28 cellular contexts compared by ENCODE assay signal in the genomic region with DNA sequence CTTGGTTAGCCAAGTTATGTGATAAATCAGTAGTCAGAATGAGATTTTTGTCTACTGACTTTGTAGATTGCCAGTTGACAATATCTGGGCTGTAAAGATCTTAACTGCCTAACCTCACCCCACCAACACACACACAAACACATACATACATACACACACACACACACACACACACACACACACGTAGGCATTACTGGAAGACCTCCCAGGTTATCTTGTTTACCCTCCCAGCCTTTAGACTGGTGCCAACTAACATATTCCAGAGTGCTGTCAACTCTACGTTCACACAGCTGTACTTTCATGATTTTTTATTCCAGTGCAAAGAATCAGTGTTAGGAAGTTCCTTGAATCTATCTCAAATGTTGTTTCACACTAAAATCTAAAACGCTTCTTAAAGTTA. TPM values are rescaled to one million over a fixed set of nuclear protein-coding genes. Genes with fewer than 3 reads are reported as not detected.
DNase-seq lines count a peak whose midpoint lies in the region; ATAC-seq, FAIRE-seq and TF ChIP-seq lines count a peak whose summit lies in the region.
"Had no signal": no experiment of that assay in that cellular context is flagged by ENCODE, and none has a peak within 500 bp of the region (broad histone marks: within the 10 kb centered on the region; RNA-seq: fewer than 3 reads in every experiment).

No MANE protein-coding gene starts in this region.

- POLR2A ChIA-PET in HepG2 (lab: Yijun Ruan, JAX): no interaction called here
- POLR2A ChIA-PET in OCI-LY7 (lab: Charles Lee): interaction anchor here (0.7 kb wide), 1 partner anchor 231 kb away, joined by 4 read pairs; no protein-coding TSS in a partner anchor

- TF ChIP-seq EP300 in HepG2 (IDR thresholded peaks at IDR 0.05; ENCODE audit: low read depth in 2 of 2, low read length in 2 of 2) (no peak), HepG2 (CRISPR knock-in tag; IDR thresholded peaks at IDR 0.05; ENCODE audit: borderline replicate concordance) (no peak)

- H3K4me2 ChIP-seq in HepG2 (ENCODE audit: low read depth, low read length) (no peak overlapping the region), OCI-LY7 (ENCODE audit: low read length) (no peak overlapping the region)

- CTCF ChIA-PET in HepG2 (lab: Yijun Ruan, JAX; ENCODE audit: low intra/inter-chr PET ratio, low total read pairs): no interaction called here
- CTCF ChIA-PET in OCI-LY7 (lab: Charles Lee; ENCODE audit: unreplicated experiment): no interaction called here

- H3K4me1 ChIP-seq in right lobe of liver (no peaks in the 10 kb centered on the region), HepG2 (ENCODE audit: insufficient read depth, low read length) (no peaks in the 10 kb centered on the region), cardiac muscle cell (ENCODE audit: low read depth) (peaks cover 44% of the 10 kb centered on the region), mucosa of descending colon (ENCODE audit: low read depth) (no peaks in the 10 kb centered on the region), OCI-LY7 (ENCODE audit: insufficient read depth, low read length, poor library complexity, severe bottlenecking) (no peaks in the 10 kb centered on the region)
- H3K4me1 ChIP-seq: BE2C, parathyroid adenoma, upper lobe of left lung had no signal

- H3K4me3 ChIP-seq in right lobe of liver: no peak overlapping the region
- H3K4me3 ChIP-seq in HepG2 (replicated peaks in 1 of 3; ENCODE audit: insufficient read depth in 1 of 3, low read depth in 2 of 3, low read length in 3 of 3): no peak overlapping the region
- peak overlapping the region; percentile 2 for H3K4me3 ChIP-seq in cardiac muscle cell
- no peak overlapping the region for H3K4me3 ChIP-seq in mucosa of descending colon
- no peak overlapping the region for H3K4me3 ChIP-seq in OCI-LY7 (ENCODE audit: low read depth, low read length, poor library complexity, severe bottlenecking)
- H3K4me3 ChIP-seq: GM23248, upper lobe of left lung had no signal

- H3K79me2 ChIP-seq in HepG2 (ENCODE audit: insufficient read depth, low read length): no peaks in the 10 kb centered on the region
- H3K79me2 ChIP-seq in OCI-LY7 (ENCODE audit: insufficient read depth, low read depth, low read length): no peaks in the 10 kb centered on the region
- H3K79me2 ChIP-seq: parathyroid adenoma had no signal

- in situ Hi-C loops in HepG2 (cut with HindIII; ENCODE audit: extremely low pct_ligation_motif_present, low pct_unique_long_range_greater_than_20kb): loop anchor here (10.0 kb wide), 1 partner anchor 62 kb away; no protein-coding TSS in a partner anchor

- H4K20me1 ChIP-seq in HepG2 (ENCODE audit: insufficient read depth, low read length) (no peaks in the 10 kb centered on the region), OCI-LY7 (ENCODE audit: insufficient read depth, low read length) (no peaks in the 10 kb centered on the region)

- FAIRE-seq in HepG2 (lab: Jason Lieb, UNC): no peak
- FAIRE-seq: HTR-8/SVneo had no signal

- no peak for DNase-seq in right lobe of liver
- DNase-seq in HepG2 (ENCODE audit: low spot score): no peak
- DNase-seq in cardiac muscle cell (ENCODE audit: low read depth in 1 of 2, low spot score in 1 of 2): peak; percentile 21 to 88
- DNase-seq in mucosa of descending colon: peak in 1 of 3 donors; percentile 78
- no peak for DNase-seq in NCI-H128 (lab: John Stamatoyannopoulos, UW; ENCODE audit: unreplicated experiment)
- DNase-seq in OCI-LY7 (ENCODE audit: low spot score): no peak
- no peak for DNase-seq in NOMO-1 treated with DMSO at 0.1 percent for 48 hours (lab: John Stamatoyannopoulos, UW; ENCODE audit: unreplicated experiment)
- DNase-seq: anterior cingulate cortex; BE2C; caudate nucleus; dermis blood vessel endothelial cell; DMS53; GDM1; GM23248; NCI-H187 treated with DMSO at 0.1 percent for 48 hours; NCI-H774; SHP77; stimulated activated naive CD8-positive, alpha-beta T cell treated with anti-CD3 and anti-CD28 coated beads, Interleukin-15, amount 100 ng/mL, for 72 hours; upper lobe of left lung had no signal

- no peak for TF ChIP-seq RAD21 in HepG2 (CRISPR knock-in tag; IDR thresholded peaks at IDR 0.05)

- WGBS in right lobe of liver (ENCODE audit: insufficient coverage, low coverage, low lambda C conversion rate, missing lambda C conversion rate): 17% methylated on average over 3 of the region's 3 CpGs
- 5% methylated on average over 3 of the region's 3 CpGs for WGBS in HepG2 (ENCODE audit: low lambda C conversion rate)

- H3K27me3 ChIP-seq in right lobe of liver: no peaks in the 10 kb centered on the region
- H3K27me3 ChIP-seq in HepG2 (ENCODE audit: control insufficient read depth in 1 of 2, insufficient read depth in 2 of 2, low read length in 2 of 2): no peaks in the 10 kb centered on the region
- H3K27me3 ChIP-seq in cardiac muscle cell: no peaks in the 10 kb centered on the region
- H3K27me3 ChIP-seq: BE2C, upper lobe of left lung had no signal

- TF ChIP-seq POLR2A in right lobe of liver (IDR thresholded peaks at IDR 0.05): no peak
- TF ChIP-seq POLR2A in HepG2 (IDR thresholded peaks at IDR 0.05; ENCODE audit: insufficient read depth in 1 of 2, low read depth in 2 of 2, low read length in 2 of 2): no peak

- H3K9ac ChIP-seq in HepG2 (ENCODE audit: insufficient read depth, low read depth, low read length): no peak overlapping the region
- H3K9ac ChIP-seq: GM23248, parathyroid adenoma had no signal

- intact Hi-C loops in right lobe of liver (cut with DNase I) (no loop called here), HepG2 (cut with micrococcal nuclease; ENCODE audit: unreplicated experiment) (no loop called here), mucosa of descending colon (cut with DNase I, micrococcal nuclease) (no loop called here), OCI-LY7 (cut with micrococcal nuclease; ENCODE audit: unreplicated experiment) (no loop called here)

- BruUV-seq in HepG2 (replicated peaks; lab: Mats Ljungman, UMichigan) (no TSS peak), OCI-LY7 (replicated peaks; lab: Mats Ljungman, UMichigan) (no TSS peak)

- no peaks in the 10 kb centered on the region for H3K9me2 ChIP-seq in OCI-LY7 (ENCODE audit: insufficient read depth, low read length)

- H3K36me3 ChIP-seq in right lobe of liver (no peaks in the 10 kb centered on the region), HepG2 (replicated peaks in 1 of 2; ENCODE audit: control insufficient read depth in 1 of 2, insufficient read depth in 2 of 2, low read length in 2 of 2) (no peaks in the 10 kb centered on the region), cardiac muscle cell (no peaks in the 10 kb centered on the region), mucosa of descending colon (ENCODE audit: low read depth) (no peaks in the 10 kb centered on the region), OCI-LY7 (ENCODE audit: insufficient read depth, low read length) (no peaks in the 10 kb centered on the region)
- H3K36me3 ChIP-seq: BE2C, upper lobe of left lung had no signal

- ATAC-seq in right lobe of liver (peak in 3 of 4 donors; percentile 43 to 66 (median 61)), HepG2 (no peak), mucosa of descending colon (peak; percentile 80), GM21423 (IDR thresholded peaks at IDR 0.05; ENCODE audit: unreplicated experiment) (no peak)
- ATAC-seq: activated naive CD4-positive, alpha-beta T cell treated with anti-CD3 and anti-CD28 coated beads, Interleukin-2, amount 50 U/mL, for 72 hours; activated T-helper 17 cell treated with anti-CD3 and anti-CD28 coated beads, Interleukin-2, amount 50 U/mL, for 72 hours; natural killer cell treated with Interleukin-12 subunit alpha and Interleukin-12 subunit beta and Interleukin-15 and Interleukin-18, amount 100 ng/mL, for 72 hours; sciatic nerve; stimulated activated naive CD8-positive, alpha-beta T cell treated with anti-CD3 and anti-CD28 coated beads, Interleukin-15, amount 100 ng/mL, for 72 hours; WTC11 had no signal

- H3K9me3 ChIP-seq in right lobe of liver (no peaks in the 10 kb centered on the region), HepG2 (ENCODE audit: low read length) (no peaks in the 10 kb centered on the region), cardiac muscle cell (ENCODE audit: low read depth) (no peaks in the 10 kb centered on the region), mucosa of descending colon (no peaks in the 10 kb centered on the region), OCI-LY7 (ENCODE audit: low read length) (no peaks in the 10 kb centered on the region)
- H3K9me3 ChIP-seq: BE2C, upper lobe of left lung had no signal

- H2AFZ ChIP-seq in HepG2 (ENCODE audit: low read length): no peak overlapping the region
- H2AFZ ChIP-seq in OCI-LY7 (ENCODE audit: low read length): no peak overlapping the region
- H2AFZ ChIP-seq: GM23248, parathyroid adenoma had no signal

- H3K27ac ChIP-seq in right lobe of liver: no peak overlapping the region
- no peak overlapping the region for H3K27ac ChIP-seq in HepG2 (ENCODE audit: extremely low read length, insufficient read depth, low read length)
- H3K27ac ChIP-seq in cardiac muscle cell: peak overlapping the region; percentile 89
- H3K27ac ChIP-seq in OCI-LY7 (ENCODE audit: low read depth, low read length, poor library complexity, severe bottlenecking): no peak overlapping the region
- H3K27ac ChIP-seq: GM23248, parathyroid adenoma had no signal

- TF ChIP-seq CTCF in right lobe of liver (IDR thresholded peaks at IDR 0.05): no peak
- no peak for TF ChIP-seq CTCF in HepG2 (CRISPR knock-in tag; IDR thresholded peaks at IDR 0.05)
- no peak for TF ChIP-seq CTCF in cardiac muscle cell (IDR thresholded peaks at IDR 0.05; ENCODE audit: low read depth, low read length)
- TF ChIP-seq CTCF in mucosa of descending colon (IDR thresholded peaks at IDR 0.05): no peak
- no peak for TF ChIP-seq CTCF in OCI-LY7 (conservative IDR thresholded peaks at IDR 0.05; ENCODE audit: low read length)

RNA-seq across cellular contexts. Expression of a gene that starts 38.9 kb away (rescaled TPM):
- under 1 TPM; 0.18 to 0.95 (median 0.49) TPM for total RNA-seq in right lobe of liver
- not detected in 2 replicates for total RNA-seq in HepG2 (2016; rRNA removed; fragmentation: Illumina TruSeq; extraction: Trizol)
- not detected in 2 replicates for total RNA-seq in HepG2 (2016; cell fraction: cytosol; rRNA removed; fragmentation: Illumina TruSeq; extraction: Trizol; ENCODE audit: low read depth)
- not detected in 2 replicates for total RNA-seq in HepG2 (2016; cell fraction: insoluble cytoplasmic fraction; rRNA removed; fragmentation: Illumina TruSeq; extraction: Trizol)
- total RNA-seq in HepG2 (2016; cell fraction: membrane; rRNA removed; fragmentation: Illumina TruSeq; extraction: Trizol): not detected in 2 replicates
- not detected in 2 replicates for total RNA-seq in HepG2 (2016; cell fraction: nucleus; rRNA removed; fragmentation: Illumina TruSeq; extraction: Trizol)
- not detected in 2 replicates for polyA plus RNA-seq in HepG2 (2011; rRNA removed)
- not detected in 2 replicates for polyA plus RNA-seq in HepG2 (2011; cell fraction: cytosol; rRNA removed)
- polyA plus RNA-seq in HepG2 (2011; cell fraction: nucleus; rRNA removed): not detected in 2 replicates
- polyA plus RNA-seq in HepG2 (2012): not detected in 2 replicates
- not detected in 2 replicates for polyA plus RNA-seq in HepG2 (2016; cell fraction: cytosol; fragmentation: Illumina TruSeq; extraction: Trizol; ENCODE audit: low read depth)
- polyA plus RNA-seq in HepG2 (2016; cell fraction: insoluble cytoplasmic fraction; fragmentation: Illumina TruSeq; extraction: Trizol; ENCODE audit: low read depth): not detected in 2 replicates
- not detected in 2 replicates for polyA plus RNA-seq in HepG2 (2016; cell fraction: membrane; fragmentation: Illumina TruSeq; extraction: Trizol; ENCODE audit: low read depth)
- polyA plus RNA-seq in HepG2 (2016; cell fraction: nucleus; fragmentation: Illumina TruSeq; extraction: Trizol; ENCODE audit: insufficient read depth, low read depth): not detected in 2 replicates
- 21.4 TPM in 1 of 2 replicates, not detected in the other for polyA minus RNA-seq in HepG2 (2011; rRNA and poly(A)+ RNA removed; ENCODE audit: low replicate concordance)
- polyA minus RNA-seq in HepG2 (2011; cell fraction: cytosol; rRNA and poly(A)+ RNA removed): 0.10 and 0.18 TPM in 2 replicates
- polyA minus RNA-seq in HepG2 (2011; cell fraction: nucleus; rRNA and poly(A)+ RNA removed): 0.39 TPM in 1 of 2 replicates, not detected in the other
- 112 and 123 TPM in 2 replicates for total RNA-seq in cardiac muscle cell
- 127 and 155 TPM in 2 replicates for polyA plus RNA-seq in cardiac muscle cell
- 1 to 10 TPM; 1.6 to 3.4 (median 3.3) TPM for total RNA-seq in mucosa of descending colon
- not detected in 2 replicates for total RNA-seq in OCI-LY7 (2014; rRNA removed; shearing (Covaris generic))
- total RNA-seq in OCI-LY7 (2022): not detected in 2 replicates
- total RNA-seq: activated naive CD4-positive, alpha-beta T cell treated with anti-CD3 and anti-CD28 coated beads, Interleukin-2, amount 50 U/mL, for 72 hours; activated T-helper 17 cell treated with anti-CD3 and anti-CD28 coated beads, Interleukin-2, amount 50 U/mL, for 72 hours; dermis blood vessel endothelial cell; GM23248; natural killer cell treated with Interleukin-12 subunit alpha and Interleukin-12 subunit beta and Interleukin-15 and Interleukin-18, amount 100 ng/mL, for 72 hours; WTC11 had no signal
- polyA plus RNA-seq: fibroblast of lung, GM23248 had no signal

Comparison
In these comparisons a context has a peak if more than half of its experiments do, and no peak if none do; other contexts are left out.
1. ATAC-seq: peak in right lobe of liver (3 of 4) and mucosa of descending colon (single experiment); none in HepG2 (single experiment) and GM21423 (single experiment).
2. DNase-seq: peak in cardiac muscle cell (2 of 2); none in right lobe of liver (0 of 3), HepG2 (single experiment), NCI-H128 (single experiment), OCI-LY7 (single experiment) and NOMO-1 treated with DMSO at 0.1 percent for 48 hours (single experiment).
3. RNA of a gene that starts 38.9 kb away (total RNA-seq): 112 to 123 TPM in cardiac muscle cell; 1.6 to 3.4 TPM in mucosa of descending colon, 0.18 to 0.95 TPM in right lobe of liver, not detected in HepG2 and not detected in OCI-LY7; every median in the first group is over 10 times any median in the second.